1 cellular context compared by ENCODE assay signal in genomic region chr19:43784981-43785808, GRCh38.
TF ChIP-seq lines count a peak whose summit lies in the region.

No MANE protein-coding gene starts in this region.

TF ChIP-seq in GM12878, 131 proteins besides CTCF, POLR2A, EP300 and RAD21 (continues in another document):
- TF ChIP-seq SKIL (IDR thresholded peaks at IDR 0.05; ENCODE audit: low read depth, poor library complexity, severe bottlenecking) (no peak), RB1 (IDR thresholded peaks at IDR 0.05; ENCODE audit: borderline replicate concordance) (peak; percentile 83; the same call in 1 of the 2 replicates), BCLAF1 (IDR thresholded peaks at IDR 0.05) (no peak), ZNF217 (IDR thresholded peaks at IDR 0.05) (no peak), EZH2 (IDR thresholded peaks at IDR 0.05; ENCODE audit: borderline replicate concordance, control insufficient read depth, low read depth, low read length) (no peak), TAF1 (IDR thresholded peaks at IDR 0.05; ENCODE audit: borderline replicate concordance, low read depth, low read length) (no peak), MYB (IDR thresholded peaks at IDR 0.05; ENCODE audit: borderline replicate concordance, low read depth, low read length) (no peak), RELB (IDR thresholded peaks at IDR 0.05; ENCODE audit: low read depth) (peak; percentile 58), NFXL1 (IDR thresholded peaks at IDR 0.05; ENCODE audit: borderline replicate concordance) (no peak), E4F1 (IDR thresholded peaks at IDR 0.05; ENCODE audit: borderline replicate concordance, partially characterized antibody) (no peak), CREM (IDR thresholded peaks at IDR 0.05; ENCODE audit: low read depth) (no peak), ZNF687 (IDR thresholded peaks at IDR 0.05) (0 out of 2 replicates have a peak, but pooled peaks have one; percentile 16), PML (IDR thresholded peaks at IDR 0.05; ENCODE audit: low read length) (no peak), RBBP5 (conservative IDR thresholded peaks at IDR 0.05) (no peak), BACH1 (IDR thresholded peaks at IDR 0.05; ENCODE audit: borderline replicate concordance) (no peak), RELA (IDR thresholded peaks at IDR 0.05; ENCODE audit: borderline replicate concordance, partially characterized antibody) (peak; percentile 30), ZNF24 (IDR thresholded peaks at IDR 0.05) (peak; percentile 39; the same call in 1 of the 2 replicates), FOXM1 (IDR thresholded peaks at IDR 0.05; ENCODE audit: low read depth, low read length) (no peak), CEBPB (IDR thresholded peaks at IDR 0.05; ENCODE audit: borderline replicate concordance in 1 of 2, low read depth in 2 of 2, low read length in 2 of 2) (no peak), SMC3 (IDR thresholded peaks at IDR 0.05; ENCODE audit: borderline replicate concordance, low read length) (peak; percentile 98), BCL11A (IDR thresholded peaks at IDR 0.05; ENCODE audit: low read depth, low read length) (no peak), NR2C2 (IDR thresholded peaks at IDR 0.05; ENCODE audit: borderline replicate concordance, control insufficient read depth, insufficient read length, low read depth) (no peak), MAX (IDR thresholded peaks at IDR 0.05; ENCODE audit: low read depth, low read length) (peak; percentile 26; the same call in 1 of the 2 replicates), TBL1XR1 (IDR thresholded peaks at IDR 0.05; ENCODE audit: low read depth, low read length) (no peak), NR2F1 (conservative IDR thresholded peaks at IDR 0.05) (peak; percentile 92), REST (IDR thresholded peaks at IDR 0.05; ENCODE audit: low read depth, low read length) (no peak), CHD4 (IDR thresholded peaks at IDR 0.05) (no peak), IKZF2 (IDR thresholded peaks at IDR 0.05) (peak; percentile 57 to 66), EED (IDR thresholded peaks at IDR 0.05; ENCODE audit: low read depth) (peak; percentile 75; the same call in 1 of the 2 replicates), CBX5 (IDR thresholded peaks at IDR 0.05; ENCODE audit: low read depth) (no peak), CBFB (IDR thresholded peaks at IDR 0.05; ENCODE audit: low read depth) (no peak), ZBTB11 (CRISPR knock-in tag; IDR thresholded peaks at IDR 0.05) (no peak)
